Comparison of ENCODE assay signal across 1 cellular context in the genomic region with DNA sequence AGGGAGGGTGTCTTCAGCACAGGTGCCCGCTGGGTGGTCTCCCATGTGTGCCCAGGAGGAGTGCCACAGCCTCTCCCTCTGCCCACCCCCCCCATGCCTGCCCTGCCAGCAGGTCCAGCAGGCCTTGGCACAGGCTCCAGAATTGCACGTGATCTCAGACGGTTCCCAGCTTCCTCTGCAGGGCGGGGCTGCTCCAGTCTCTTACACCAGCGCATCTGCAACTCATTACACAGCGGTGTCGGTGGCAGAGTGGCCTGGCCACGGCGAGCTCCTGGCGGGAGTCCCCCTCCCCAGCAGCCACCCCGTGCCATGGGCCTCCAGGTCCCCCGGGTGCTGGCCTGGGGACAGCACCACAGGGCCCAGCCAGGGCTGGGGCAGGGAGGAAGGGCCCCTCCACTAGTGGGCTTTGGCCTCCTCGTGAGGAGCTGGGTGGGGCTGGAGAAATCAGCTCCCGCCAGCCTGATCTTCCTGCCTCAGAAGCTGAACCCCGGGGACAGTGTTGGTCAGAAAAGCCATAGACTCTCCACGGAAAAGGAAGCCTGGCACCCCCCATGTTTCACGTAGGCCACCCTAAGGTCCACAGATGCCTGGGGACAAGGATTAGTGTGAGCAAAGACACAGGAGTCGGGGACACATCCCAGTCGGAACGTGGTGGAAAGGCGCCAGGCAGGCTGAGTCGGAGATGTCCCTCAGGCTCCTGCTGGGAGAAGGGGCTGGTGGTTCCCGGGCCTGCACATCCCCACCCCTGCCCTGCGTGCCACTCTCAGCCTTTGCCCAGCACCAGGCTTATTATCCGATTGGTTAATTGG.
TF ChIP-seq lines count a peak whose summit lies in the region.

No MANE protein-coding gene starts in this region.

TF ChIP-seq in H1, 55 proteins besides CTCF, POLR2A, EP300 and RAD21 (continued from another document):
- TF ChIP-seq USF2 (IDR thresholded peaks at IDR 0.05; ENCODE audit: low read length): no peak
- TF ChIP-seq, protein P1, sequence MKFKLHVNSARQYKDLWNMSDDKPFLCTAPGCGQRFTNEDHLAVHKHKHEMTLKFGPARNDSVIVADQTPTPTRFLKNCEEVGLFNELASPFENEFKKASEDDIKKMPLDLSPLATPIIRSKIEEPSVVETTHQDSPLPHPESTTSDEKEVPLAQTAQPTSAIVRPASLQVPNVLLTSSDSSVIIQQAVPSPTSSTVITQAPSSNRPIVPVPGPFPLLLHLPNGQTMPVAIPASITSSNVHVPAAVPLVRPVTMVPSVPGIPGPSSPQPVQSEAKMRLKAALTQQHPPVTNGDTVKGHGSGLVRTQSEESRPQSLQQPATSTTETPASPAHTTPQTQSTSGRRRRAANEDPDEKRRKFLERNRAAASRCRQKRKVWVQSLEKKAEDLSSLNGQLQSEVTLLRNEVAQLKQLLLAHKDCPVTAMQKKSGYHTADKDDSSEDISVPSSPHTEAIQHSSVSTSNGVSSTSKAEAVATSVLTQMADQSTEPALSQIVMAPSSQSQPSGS (IDR thresholded peaks at IDR 0.05; ENCODE audit: low read length): no peak
- TF ChIP-seq KDM1A (IDR thresholded peaks at IDR 0.05; ENCODE audit: borderline replicate concordance, low read length): no peak
- no peak for TF ChIP-seq TEAD4 (IDR thresholded peaks at IDR 0.05; ENCODE audit: low read depth, low read length)
- no peak for TF ChIP-seq CBX8 (IDR thresholded peaks at IDR 0.05; ENCODE audit: borderline replicate concordance, low read depth, low read length)
- TF ChIP-seq SAP30 (IDR thresholded peaks at IDR 0.05; ENCODE audit: insufficient read depth, insufficient replicate concordance, low read length): no peak
- TF ChIP-seq JUN (IDR thresholded peaks at IDR 0.05; ENCODE audit: low read depth, low read length): no peak
